1 cellular context compared by ENCODE assay signal in genomic region chr5:1178529-1179382, GRCh38.
TF ChIP-seq lines count a peak whose summit lies in the region.

No MANE protein-coding gene starts in this region.

TF ChIP-seq in K562, 482 proteins besides CTCF, POLR2A, EP300 and RAD21:
- peak; percentile 78 for TF ChIP-seq L3MBTL2 (IDR thresholded peaks at IDR 0.05)
- TF ChIP-seq, protein P1, sequence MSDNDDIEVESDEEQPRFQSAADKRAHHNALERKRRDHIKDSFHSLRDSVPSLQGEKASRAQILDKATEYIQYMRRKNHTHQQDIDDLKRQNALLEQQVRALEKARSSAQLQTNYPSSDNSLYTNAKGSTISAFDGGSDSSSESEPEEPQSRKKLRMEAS (CRISPR knock-in tag; IDR thresholded peaks at IDR 0.05), result peak; percentile 49; the same call in 1 of the 2 replicates
- TF ChIP-seq ZNF263 (CRISPR knock-in tag; IDR thresholded peaks at IDR 0.05; ENCODE audit: borderline replicate concordance), result peak; percentile 72; the same call in 1 of the 2 replicates
- TF ChIP-seq, protein P2, sequence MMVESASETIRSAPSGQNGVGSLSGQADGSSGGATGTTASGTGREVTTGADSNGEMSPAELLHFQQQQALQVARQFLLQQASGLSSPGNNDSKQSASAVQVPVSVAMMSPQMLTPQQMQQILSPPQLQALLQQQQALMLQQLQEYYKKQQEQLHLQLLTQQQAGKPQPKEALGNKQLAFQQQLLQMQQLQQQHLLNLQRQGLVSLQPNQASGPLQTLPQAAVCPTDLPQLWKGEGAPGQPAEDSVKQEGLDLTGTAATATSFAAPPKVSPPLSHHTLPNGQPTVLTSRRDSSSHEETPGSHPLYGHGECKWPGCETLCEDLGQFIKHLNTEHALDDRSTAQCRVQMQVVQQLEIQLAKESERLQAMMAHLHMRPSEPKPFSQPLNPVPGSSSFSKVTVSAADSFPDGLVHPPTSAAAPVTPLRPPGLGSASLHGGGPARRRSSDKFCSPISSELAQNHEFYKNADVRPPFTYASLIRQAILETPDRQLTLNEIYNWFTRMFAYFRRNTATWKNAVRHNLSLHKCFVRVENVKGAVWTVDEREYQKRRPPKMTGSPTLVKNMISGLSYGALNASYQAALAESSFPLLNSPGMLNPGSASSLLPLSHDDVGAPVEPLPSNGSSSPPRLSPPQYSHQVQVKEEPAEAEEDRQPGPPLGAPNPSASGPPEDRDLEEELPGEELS (CRISPR knock-in tag; IDR thresholded peaks at IDR 0.05; ENCODE audit: borderline replicate concordance), result no peak
- TF ChIP-seq, protein P3, sequence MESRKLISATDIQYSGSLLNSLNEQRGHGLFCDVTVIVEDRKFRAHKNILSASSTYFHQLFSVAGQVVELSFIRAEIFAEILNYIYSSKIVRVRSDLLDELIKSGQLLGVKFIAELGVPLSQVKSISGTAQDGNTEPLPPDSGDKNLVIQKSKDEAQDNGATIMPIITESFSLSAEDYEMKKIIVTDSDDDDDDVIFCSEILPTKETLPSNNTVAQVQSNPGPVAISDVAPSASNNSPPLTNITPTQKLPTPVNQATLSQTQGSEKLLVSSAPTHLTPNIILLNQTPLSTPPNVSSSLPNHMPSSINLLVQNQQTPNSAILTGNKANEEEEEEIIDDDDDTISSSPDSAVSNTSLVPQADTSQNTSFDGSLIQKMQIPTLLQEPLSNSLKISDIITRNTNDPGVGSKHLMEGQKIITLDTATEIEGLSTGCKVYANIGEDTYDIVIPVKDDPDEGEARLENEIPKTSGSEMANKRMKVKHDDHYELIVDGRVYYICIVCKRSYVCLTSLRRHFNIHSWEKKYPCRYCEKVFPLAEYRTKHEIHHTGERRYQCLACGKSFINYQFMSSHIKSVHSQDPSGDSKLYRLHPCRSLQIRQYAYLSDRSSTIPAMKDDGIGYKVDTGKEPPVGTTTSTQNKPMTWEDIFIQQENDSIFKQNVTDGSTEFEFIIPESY (CRISPR knock-in tag; IDR thresholded peaks at IDR 0.05), result 0 out of 2 replicates have a peak, but pooled peaks have one; percentile 17
- TF ChIP-seq, protein P4, sequence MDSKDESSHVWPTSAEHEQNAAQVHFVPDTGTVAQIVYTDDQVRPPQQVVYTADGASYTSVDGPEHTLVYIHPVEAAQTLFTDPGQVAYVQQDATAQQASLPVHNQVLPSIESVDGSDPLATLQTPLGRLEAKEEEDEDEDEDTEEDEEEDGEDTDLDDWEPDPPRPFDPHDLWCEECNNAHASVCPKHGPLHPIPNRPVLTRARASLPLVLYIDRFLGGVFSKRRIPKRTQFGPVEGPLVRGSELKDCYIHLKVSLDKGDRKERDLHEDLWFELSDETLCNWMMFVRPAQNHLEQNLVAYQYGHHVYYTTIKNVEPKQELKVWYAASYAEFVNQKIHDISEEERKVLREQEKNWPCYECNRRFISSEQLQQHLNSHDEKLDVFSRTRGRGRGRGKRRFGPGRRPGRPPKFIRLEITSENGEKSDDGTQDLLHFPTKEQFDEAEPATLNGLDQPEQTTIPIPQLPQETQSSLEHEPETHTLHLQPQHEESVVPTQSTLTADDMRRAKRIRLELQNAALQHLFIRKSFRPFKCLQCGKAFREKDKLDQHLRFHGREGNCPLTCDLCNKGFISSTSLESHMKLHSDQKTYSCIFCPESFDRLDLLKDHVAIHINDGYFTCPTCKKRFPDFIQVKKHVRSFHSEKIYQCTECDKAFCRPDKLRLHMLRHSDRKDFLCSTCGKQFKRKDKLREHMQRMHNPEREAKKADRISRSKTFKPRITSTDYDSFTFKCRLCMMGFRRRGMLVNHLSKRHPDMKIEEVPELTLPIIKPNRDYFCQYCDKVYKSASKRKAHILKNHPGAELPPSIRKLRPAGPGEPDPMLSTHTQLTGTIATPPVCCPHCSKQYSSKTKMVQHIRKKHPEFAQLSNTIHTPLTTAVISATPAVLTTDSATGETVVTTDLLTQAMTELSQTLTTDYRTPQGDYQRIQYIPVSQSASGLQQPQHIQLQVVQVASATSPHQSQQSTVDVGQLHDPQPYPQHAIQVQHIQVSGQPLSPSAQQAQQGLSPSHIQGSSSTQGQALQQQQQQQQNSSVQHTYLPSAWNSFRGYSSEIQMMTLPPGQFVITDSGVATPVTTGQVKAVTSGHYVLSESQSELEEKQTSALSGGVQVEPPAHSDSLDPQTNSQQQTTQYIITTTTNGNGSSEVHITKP (IDR thresholded peaks at IDR 0.05; ENCODE audit: partially characterized antibody), result peak; percentile 46
- peak in 1 of 2 experiments; percentile 48 for TF ChIP-seq E2F6 (IDR thresholded peaks at IDR 0.05; ENCODE audit: borderline replicate concordance in 1 of 2, extremely low read depth in 1 of 2, insufficient read depth in 1 of 2, insufficient read length in 1 of 2, low read depth in 1 of 2, low read length in 1 of 2, poor library complexity in 1 of 2, severe bottlenecking in 1 of 2)
- TF ChIP-seq, protein P5, sequence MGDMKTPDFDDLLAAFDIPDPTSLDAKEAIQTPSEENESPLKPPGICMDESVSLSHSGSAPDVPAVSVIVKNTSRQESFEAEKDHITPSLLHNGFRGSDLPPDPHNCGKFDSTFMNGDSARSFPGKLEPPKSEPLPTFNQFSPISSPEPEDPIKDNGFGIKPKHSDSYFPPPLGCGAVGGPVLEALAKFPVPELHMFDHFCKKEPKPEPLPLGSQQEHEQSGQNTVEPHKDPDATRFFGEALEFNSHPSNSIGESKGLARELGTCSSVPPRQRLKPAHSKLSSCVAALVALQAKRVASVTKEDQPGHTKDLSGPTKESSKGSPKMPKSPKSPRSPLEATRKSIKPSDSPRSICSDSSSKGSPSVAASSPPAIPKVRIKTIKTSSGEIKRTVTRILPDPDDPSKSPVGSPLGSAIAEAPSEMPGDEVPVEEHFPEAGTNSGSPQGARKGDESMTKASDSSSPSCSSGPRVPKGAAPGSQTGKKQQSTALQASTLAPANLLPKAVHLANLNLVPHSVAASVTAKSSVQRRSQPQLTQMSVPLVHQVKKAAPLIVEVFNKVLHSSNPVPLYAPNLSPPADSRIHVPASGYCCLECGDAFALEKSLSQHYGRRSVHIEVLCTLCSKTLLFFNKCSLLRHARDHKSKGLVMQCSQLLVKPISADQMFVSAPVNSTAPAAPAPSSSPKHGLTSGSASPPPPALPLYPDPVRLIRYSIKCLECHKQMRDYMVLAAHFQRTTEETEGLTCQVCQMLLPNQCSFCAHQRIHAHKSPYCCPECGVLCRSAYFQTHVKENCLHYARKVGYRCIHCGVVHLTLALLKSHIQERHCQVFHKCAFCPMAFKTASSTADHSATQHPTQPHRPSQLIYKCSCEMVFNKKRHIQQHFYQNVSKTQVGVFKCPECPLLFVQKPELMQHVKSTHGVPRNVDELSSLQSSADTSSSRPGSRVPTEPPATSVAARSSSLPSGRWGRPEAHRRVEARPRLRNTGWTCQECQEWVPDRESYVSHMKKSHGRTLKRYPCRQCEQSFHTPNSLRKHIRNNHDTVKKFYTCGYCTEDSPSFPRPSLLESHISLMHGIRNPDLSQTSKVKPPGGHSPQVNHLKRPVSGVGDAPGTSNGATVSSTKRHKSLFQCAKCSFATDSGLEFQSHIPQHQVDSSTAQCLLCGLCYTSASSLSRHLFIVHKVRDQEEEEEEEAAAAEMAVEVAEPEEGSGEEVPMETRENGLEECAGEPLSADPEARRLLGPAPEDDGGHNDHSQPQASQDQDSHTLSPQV (IDR thresholded peaks at IDR 0.05), result peak; percentile 54; the same call in 1 of the 2 replicates
- TF ChIP-seq TCF7L2 (IDR thresholded peaks at IDR 0.05; ENCODE audit: low read depth, low read length), result no peak
- TF ChIP-seq, protein P6, sequence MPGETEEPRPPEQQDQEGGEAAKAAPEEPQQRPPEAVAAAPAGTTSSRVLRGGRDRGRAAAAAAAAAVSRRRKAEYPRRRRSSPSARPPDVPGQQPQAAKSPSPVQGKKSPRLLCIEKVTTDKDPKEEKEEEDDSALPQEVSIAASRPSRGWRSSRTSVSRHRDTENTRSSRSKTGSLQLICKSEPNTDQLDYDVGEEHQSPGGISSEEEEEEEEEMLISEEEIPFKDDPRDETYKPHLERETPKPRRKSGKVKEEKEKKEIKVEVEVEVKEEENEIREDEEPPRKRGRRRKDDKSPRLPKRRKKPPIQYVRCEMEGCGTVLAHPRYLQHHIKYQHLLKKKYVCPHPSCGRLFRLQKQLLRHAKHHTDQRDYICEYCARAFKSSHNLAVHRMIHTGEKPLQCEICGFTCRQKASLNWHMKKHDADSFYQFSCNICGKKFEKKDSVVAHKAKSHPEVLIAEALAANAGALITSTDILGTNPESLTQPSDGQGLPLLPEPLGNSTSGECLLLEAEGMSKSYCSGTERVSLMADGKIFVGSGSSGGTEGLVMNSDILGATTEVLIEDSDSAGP (CRISPR knock-in tag; IDR thresholded peaks at IDR 0.05), result 0 out of 2 replicates have a peak, but pooled peaks have one; percentile 20
- peak; percentile 15; the same call in 1 of the 2 replicates for TF ChIP-seq ZFX (CRISPR knock-in tag; IDR thresholded peaks at IDR 0.05)
- TF ChIP-seq BRCA1 (IDR thresholded peaks at IDR 0.05), result no peak
- no peak for TF ChIP-seq BRCA1 (CRISPR knock-in tag; IDR thresholded peaks at IDR 0.05)
- peak; percentile 34; the same call in 1 of the 2 replicates for TF ChIP-seq USF1 (CRISPR knock-in tag; IDR thresholded peaks at IDR 0.05)
- no peak for TF ChIP-seq HCFC1 (IDR thresholded peaks at IDR 0.05; ENCODE audit: low read depth, low read length)
- peak; percentile 9 for TF ChIP-seq HMGN3 (IDR thresholded peaks at IDR 0.05; ENCODE audit: borderline replicate concordance, extremely low read depth, insufficient read length, low read depth, low read length)
- peak; percentile 90 for TF ChIP-seq BHLHE40 (IDR thresholded peaks at IDR 0.05; ENCODE audit: low read length)
- peak; percentile 75 for TF ChIP-seq MGA (IDR thresholded peaks at IDR 0.05)
- no peak for TF ChIP-seq NR2C2 (CRISPR knock-in tag; IDR thresholded peaks at IDR 0.05)
- TF ChIP-seq NR2C2 (tag; IDR thresholded peaks at IDR 0.05), result peak; percentile 27; the same call in 1 of the 2 replicates
